In the genomic region with DNA sequence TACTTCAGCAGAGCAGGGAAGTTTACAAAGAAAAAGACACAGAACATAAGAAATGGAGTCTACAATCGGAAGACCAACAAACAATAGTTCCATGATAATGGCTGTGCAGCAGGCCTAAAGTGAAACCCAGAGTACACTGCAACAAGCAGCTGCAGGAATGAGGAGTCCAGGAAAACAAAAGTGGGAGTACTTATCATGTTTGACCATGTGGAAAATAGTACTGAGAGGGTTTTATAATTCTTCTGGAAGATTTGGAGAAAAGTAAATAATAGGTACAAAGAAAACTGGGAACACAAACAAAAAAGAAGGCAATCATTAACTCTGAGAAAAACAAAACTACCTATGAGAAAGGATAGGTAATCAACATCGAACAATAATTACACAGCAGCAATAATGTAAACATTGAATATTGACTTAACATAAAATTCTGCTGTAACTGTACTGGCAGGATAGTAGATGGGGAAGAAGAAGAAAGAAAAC, we compare ENCODE assay signal across 12 cellular contexts.
"Had no signal": no experiment of that assay in that cellular context is flagged by ENCODE, and none has a peak within 500 bp of the region (broad histone marks: within the 10 kb centered on the region; RNA-seq: fewer than 3 reads in every experiment).

No MANE protein-coding gene starts in this region.

- H3K4me3 ChIP-seq: esophagus muscularis mucosa, neural progenitor cell, ovary, thyroid gland had no signal

- DNase-seq: activated CD4-positive, alpha-beta T cell treated with anti-CD3 and anti-CD28 coated beads, Interleukin-2, amount 50 U/mL, for 48 hours; activated gamma-delta T cell; activated T-cell treated with anti-CD3 and anti-CD28 coated beads, Interleukin-2, amount 50 U/mL, for 4 hours; aorta; ovary; stimulated activated CD4-positive, alpha-beta T cell treated with anti-CD3 and anti-CD28 coated beads, Interleukin-4, amount 100 ng/mL, for 4 hours; thyroid gland had no signal

- H3K36me3 ChIP-seq: esophagus muscularis mucosa, neural progenitor cell, ovary, thyroid gland had no signal

- H3K4me1 Mint-ChIP-seq: neural progenitor cell had no signal

- H3K36me3 Mint-ChIP-seq: neural progenitor cell had no signal

- H3K27me3 ChIP-seq: esophagus muscularis mucosa, neural progenitor cell, ovary, thyroid gland had no signal

- ATAC-seq: activated CD4-positive, CD25-positive, alpha-beta regulatory T cell treated with anti-CD3 and anti-CD28 coated beads, Interleukin-2, amount 50 U/mL, for 24 hours; activated T-cell treated with anti-CD3 and anti-CD28 coated beads, Interleukin-2, amount 50 U/mL, for 4 hours had no signal

- H3K9me3 ChIP-seq: esophagus muscularis mucosa, ovary, thyroid gland had no signal

- H3K4me1 ChIP-seq: neural progenitor cell, thyroid gland had no signal

- FAIRE-seq: bronchial epithelial cell, urothelium cell line had no signal

- H3K27ac ChIP-seq: esophagus muscularis mucosa, neural progenitor cell, ovary, thyroid gland had no signal

- H3K4me3 Mint-ChIP-seq: activated T-cell treated with anti-CD3 and anti-CD28 coated beads, Interleukin-2, amount 50 U/mL, for 4 hours; neural progenitor cell had no signal

- H3K9me3 Mint-ChIP-seq: neural progenitor cell had no signal

- H3K27ac Mint-ChIP-seq: neural progenitor cell had no signal
